In the genomic region with DNA sequence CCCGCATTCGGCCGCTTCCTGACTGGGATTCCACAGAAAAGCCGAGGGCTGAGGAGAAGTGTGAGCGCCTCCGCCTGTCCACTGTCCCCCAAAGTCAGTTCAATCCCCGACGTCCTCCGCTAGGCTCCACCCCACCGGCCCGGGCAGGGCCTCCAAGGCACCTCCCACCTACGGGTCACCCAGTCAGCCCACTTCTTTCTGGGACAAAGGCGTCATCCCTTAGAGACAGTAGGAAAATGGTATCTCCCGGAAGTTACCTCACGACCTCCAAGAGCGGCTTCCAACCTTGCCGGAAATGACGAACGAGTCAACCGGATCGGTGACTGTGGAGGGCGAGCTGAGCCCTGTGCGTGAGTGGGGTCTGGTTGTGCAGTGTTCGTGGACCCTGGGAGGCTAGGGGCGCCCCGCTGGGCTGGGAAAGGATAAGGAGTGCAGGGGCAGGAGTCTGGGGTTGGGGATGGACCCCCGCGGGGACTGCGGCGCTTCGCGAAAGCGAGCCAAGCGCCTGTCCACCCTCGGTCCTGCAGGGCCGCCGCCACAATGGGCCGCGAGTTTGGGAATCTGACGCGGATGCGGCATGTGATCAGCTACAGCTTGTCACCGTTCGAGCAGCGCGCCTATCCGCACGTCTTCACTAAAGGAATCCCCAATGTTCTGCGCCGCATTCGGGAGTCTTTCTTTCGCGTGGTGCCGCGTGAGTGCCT, we compare ENCODE assay signal across 8 cellular contexts. TPM values are rescaled to one million over a fixed set of nuclear protein-coding genes. Genes with fewer than 3 reads are reported as not detected.
DNase-seq lines count a peak whose midpoint lies in the region; ATAC-seq, FAIRE-seq and TF ChIP-seq lines count a peak whose summit lies in the region.

A gene with protein sequence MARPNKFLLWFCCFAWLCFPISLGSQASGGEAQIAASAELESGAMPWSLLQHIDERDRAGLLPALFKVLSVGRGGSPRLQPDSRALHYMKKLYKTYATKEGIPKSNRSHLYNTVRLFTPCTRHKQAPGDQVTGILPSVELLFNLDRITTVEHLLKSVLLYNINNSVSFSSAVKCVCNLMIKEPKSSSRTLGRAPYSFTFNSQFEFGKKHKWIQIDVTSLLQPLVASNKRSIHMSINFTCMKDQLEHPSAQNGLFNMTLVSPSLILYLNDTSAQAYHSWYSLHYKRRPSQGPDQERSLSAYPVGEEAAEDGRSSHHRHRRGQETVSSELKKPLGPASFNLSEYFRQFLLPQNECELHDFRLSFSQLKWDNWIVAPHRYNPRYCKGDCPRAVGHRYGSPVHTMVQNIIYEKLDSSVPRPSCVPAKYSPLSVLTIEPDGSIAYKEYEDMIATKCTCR (minus strand): TSS at position 128 of the 704 bp plus-strand sequence. CDS start 1,936 bp downstream, outside the sequence.
A gene (plus strand): TSS at position 301 of the 704 bp plus-strand sequence. CDS start 240 bp downstream, at position 541.

- H3K4me1 ChIP-seq in keratinocyte (ENCODE audit: control insufficient read depth, extremely low read depth, insufficient read depth, low read length) = peaks cover 14% of the 10 kb centered on the region

- dilution Hi-C loops in keratinocyte (cut with MboI; ENCODE audit: extremely low pct_ligation_motif_present, low sequenced_read_pairs) = no loop called here

- H3K4me2 ChIP-seq in keratinocyte (ENCODE audit: control insufficient read depth, extremely low read depth, insufficient read depth, low read depth, low read length) = peak within 1 kb of the TSS; percentile 97

- H3K9ac ChIP-seq in keratinocyte (ENCODE audit: control insufficient read depth, extremely low read depth, insufficient read depth, low read length) = peak within 1 kb of the TSS; percentile 96

- H3K4me3 ChIP-seq in keratinocyte (ENCODE audit: control insufficient read depth in 2 of 3, extremely low read depth in 1 of 3, insufficient read depth in 2 of 3, low read depth in 1 of 3, low read length in 3 of 3) = peak within 1 kb of the TSS; percentile 69 to 99 (median 98)

- H3K9me3 ChIP-seq in keratinocyte (ENCODE audit: control insufficient read depth, low read depth, low read length) = no peaks in the 10 kb centered on the region

- H2AFZ ChIP-seq in keratinocyte (ENCODE audit: control insufficient read depth, low read length) = peak within 1 kb of the TSS; percentile 91

- no peaks in the 10 kb centered on the region for H3K27me3 ChIP-seq in keratinocyte (ENCODE audit: control insufficient read depth, extremely low read depth, insufficient read depth, low read length)

- peak; percentile 98 for ATAC-seq in GM19035 (IDR thresholded peaks at IDR 0.05; ENCODE audit: unreplicated experiment)
- peak; percentile 99 for ATAC-seq in HG03354 (IDR thresholded peaks at IDR 0.05; ENCODE audit: poor library complexity, severe bottlenecking, unreplicated experiment)

- H4K20me1 ChIP-seq in keratinocyte (ENCODE audit: control insufficient read depth, extremely low read depth, insufficient read depth, low read length) = peaks cover 2% of the 10 kb centered on the region

- peak; percentile 90 for FAIRE-seq in keratinocyte (lab: Jason Lieb, UNC)

- H3K79me2 ChIP-seq in keratinocyte (ENCODE audit: control insufficient read depth, insufficient read depth, low read length) = peaks cover 17% of the 10 kb centered on the region

- peak in 2 of 3 experiments; percentile 10 to 63 for TF ChIP-seq CTCF in keratinocyte (optimal IDR thresholded peaks at IDR 0.05 in 1 of 3, IDR thresholded peaks at IDR 0.05 in 1 of 3, conservative IDR thresholded peaks at IDR 0.05 in 1 of 3; ENCODE audit: extremely low read depth in 1 of 3, insufficient read depth in 2 of 3, low read length in 3 of 3)

- peak; percentile 97 to 98 for DNase-seq in AML-193 (lab: John Stamatoyannopoulos, UW)
- DNase-seq in NCI-H446 (lab: John Stamatoyannopoulos, UW) = peak; percentile 94 to 98
- peak; percentile 86 for DNase-seq in activated CD4-positive, CD25-positive, alpha-beta regulatory T cell treated with anti-CD3 and anti-CD28 coated beads, Interleukin-2, amount 50 U/mL, for 72 hours
- peak; percentile 99 for DNase-seq in cerebellum (ENCODE audit: low spot score)
- peak; percentile 95 for DNase-seq in keratinocyte (ENCODE audit: low read depth, low spot score)
- peak; percentile 70 to 79 for DNase-seq in stimulated activated CD4-positive, alpha-beta T cell treated with anti-CD3 and anti-CD28 coated beads, Interleukin-15, amount 100 ng/mL, for 1 hour (ENCODE audit: low read depth in 1 of 2, low spot score in 1 of 2)

- peak within 1 kb of the TSS; percentile 91 for H3K27ac ChIP-seq in keratinocyte (ENCODE audit: control insufficient read depth, insufficient read depth, low read length)

- H3K36me3 ChIP-seq in keratinocyte (ENCODE audit: control insufficient read depth in 2 of 2, extremely low read depth in 1 of 2, insufficient read depth in 2 of 2, low read length in 2 of 2) = peaks cover 0 to 14% of the 10 kb centered on the region in 2 experiments

- H3K9me1 ChIP-seq in keratinocyte (ENCODE audit: control insufficient read depth, extremely low read depth, insufficient read depth, low read length) = no peaks in the 10 kb centered on the region

RNA-seq across cellular contexts. Expression of the first gene that starts in this region (rescaled TPM):
- total RNA-seq in cerebellum = 0.54 TPM
- 0.11 to 0.54 TPM (median 0.21 TPM) in 3 replicates for polyA plus RNA-seq in keratinocyte
- polyA plus RNA-seq in keratinocyte (2011; ENCODE audit: low read depth) = 0.21 TPM
- 0.04 and 0.10 TPM in 2 replicates for polyA plus RNA-seq in keratinocyte (2011; cell fraction: cytosol; rRNA removed)
- polyA plus RNA-seq in keratinocyte (2011; cell fraction: nucleus; rRNA removed) = 0.96 and 1.2 TPM in 2 replicates
- polyA plus RNA-seq in keratinocyte (2012; ENCODE audit: low replicate concordance) = 0.10 and 0.32 TPM in 2 replicates
- not detected in 3 replicates for polyA minus RNA-seq in keratinocyte
- not detected for polyA minus RNA-seq in keratinocyte (2011; cell fraction: cytosol; rRNA and poly(A)+ RNA removed)
- 0.74 and 2.7 TPM in 2 replicates for polyA minus RNA-seq in keratinocyte (2011; cell fraction: nucleus; rRNA and poly(A)+ RNA removed)

RNA-seq across cellular contexts. Expression of the second gene that starts in this region (rescaled TPM):
- total RNA-seq in cerebellum = 61.5 TPM
- polyA plus RNA-seq in keratinocyte = 199 to 488 TPM (median 398 TPM) in 3 replicates
- polyA plus RNA-seq in keratinocyte (2011; ENCODE audit: low read depth) = 160 TPM
- 338 and 377 TPM in 2 replicates for polyA plus RNA-seq in keratinocyte (2011; cell fraction: cytosol; rRNA removed)
- polyA plus RNA-seq in keratinocyte (2011; cell fraction: nucleus; rRNA removed) = 92.6 and 102 TPM in 2 replicates
- polyA plus RNA-seq in keratinocyte (2012; ENCODE audit: low replicate concordance) = 362 and 397 TPM in 2 replicates
- polyA minus RNA-seq in keratinocyte = 27.6 to 61.1 TPM (median 30.8 TPM) in 3 replicates
- polyA minus RNA-seq in keratinocyte (2011; cell fraction: cytosol; rRNA and poly(A)+ RNA removed) = 134 TPM
- 11.7 and 12.6 TPM in 2 replicates for polyA minus RNA-seq in keratinocyte (2011; cell fraction: nucleus; rRNA and poly(A)+ RNA removed)

Comparison
In these comparisons a context has a peak if more than half of its experiments do, and no peak if none do; other contexts are left out.
1. Peak in every context shown above with its lines: DNase-seq, ATAC-seq, H3K4me3 ChIP-seq and H3K27ac ChIP-seq.